In the genomic region with DNA sequence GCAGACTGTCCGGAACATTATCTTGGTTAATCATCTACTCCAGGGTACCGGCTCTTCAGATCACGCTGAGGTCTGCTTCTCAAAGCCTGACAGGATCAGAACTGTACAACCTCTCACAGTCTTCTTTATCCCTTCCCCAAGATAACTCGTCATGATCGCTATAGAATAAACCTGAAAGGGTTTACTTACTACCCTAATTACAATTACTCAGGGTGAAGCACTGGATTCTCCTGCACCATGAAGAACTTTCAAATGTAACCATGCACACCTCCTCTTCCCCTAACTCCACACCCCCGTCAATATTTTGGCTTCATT, we compare ENCODE assay signal across 16 cellular contexts. TPM values are rescaled to one million over a fixed set of nuclear protein-coding genes. Genes with fewer than 3 reads are reported as not detected.
DNase-seq lines count a peak whose midpoint lies in the region; ATAC-seq and TF ChIP-seq lines count a peak whose summit lies in the region.
"Had no signal": no experiment of that assay in that cellular context is flagged by ENCODE, and none has a peak within 500 bp of the region (broad histone marks: within the 10 kb centered on the region; RNA-seq: fewer than 3 reads in every experiment).

No MANE protein-coding gene starts in this region.

- no peaks in the 10 kb centered on the region for H3K36me3 Mint-ChIP-seq in natural killer cell
- H3K36me3 Mint-ChIP-seq: memory B cell had no signal

- peak overlapping the region; percentile 92 to 95 for H3K27ac Mint-ChIP-seq in natural killer cell
- H3K27ac Mint-ChIP-seq: activated T-helper 17 cell treated with anti-CD3 and anti-CD28 coated beads, Interleukin-2, amount 50 U/mL, for 72 hours; memory B cell had no signal

- no peak for DNase-seq in left ventricle myocardium inferior
- no peak for DNase-seq in Right ventricle myocardium superior
- DNase-seq in glomerular visceral epithelial cell (ENCODE audit: extremely low spot score) = peak; percentile 72
- DNase-seq in natural killer cell = no peak
- DNase-seq in vagina (ENCODE audit: extremely low spot score in 2 of 2) = no peak
- DNase-seq in stimulated activated CD8-positive, alpha-beta memory T cell treated with anti-CD3 and anti-CD28 coated beads, Interleukin-4, amount 100 ng/mL, for 48 hours = no peak
- DNase-seq in ascending aorta (ENCODE audit: low spot score in 2 of 2) = no peak
- DNase-seq: hippocampal formation, NCI-H1105 treated with DMSO at 0.1 percent for 48 hours, NCI-H446, OCI-M1, substantia nigra had no signal

- TF ChIP-seq POLR2A in vagina (IDR thresholded peaks at IDR 0.05) = no peak

- H3K4me3 ChIP-seq in left ventricle myocardium inferior (peak overlapping the region; percentile 19), vagina (no peak overlapping the region), ascending aorta (no peak overlapping the region)

- H3K4me1 ChIP-seq in left ventricle myocardium inferior (peaks cover 68% of the 10 kb centered on the region), vagina (peaks cover 73% of the 10 kb centered on the region), ascending aorta (peaks cover 2 to 7% of the 10 kb centered on the region in 2 donors)

- H3K36me3 ChIP-seq in left ventricle myocardium inferior (no peaks in the 10 kb centered on the region), vagina (peaks cover 0 to 4% of the 10 kb centered on the region in 2 donors), ascending aorta (no peaks in the 10 kb centered on the region)

- TF ChIP-seq CTCF in left ventricle myocardium inferior (IDR thresholded peaks at IDR 0.05; ENCODE audit: borderline replicate concordance) = no peak
- TF ChIP-seq CTCF in natural killer cell (IDR thresholded peaks at IDR 0.05) = no peak
- TF ChIP-seq CTCF in vagina (IDR thresholded peaks at IDR 0.05) = no peak
- no peak for TF ChIP-seq CTCF in ascending aorta (IDR thresholded peaks at IDR 0.05)

- no peak overlapping the region for H3K4me3 Mint-ChIP-seq in natural killer cell
- H3K4me3 Mint-ChIP-seq: activated T-helper 17 cell treated with anti-CD3 and anti-CD28 coated beads, Interleukin-2, amount 50 U/mL, for 72 hours; memory B cell had no signal

- no peaks in the 10 kb centered on the region for H3K9me3 ChIP-seq in left ventricle myocardium inferior (replicated peaks)
- no peaks in the 10 kb centered on the region for H3K9me3 ChIP-seq in vagina
- H3K9me3 ChIP-seq in ascending aorta = no peaks in the 10 kb centered on the region

- intact Hi-C loops in left ventricle myocardium inferior (cut with micrococcal nuclease) = no loop called here
- intact Hi-C loops in Right ventricle myocardium superior (cut with DNase I) = no loop called here
- intact Hi-C loops in natural killer cell (cut with micrococcal nuclease) = loop anchor here (5.0 kb wide), 1 partner anchor 34 kb away; no protein-coding TSS in a partner anchor
- intact Hi-C loops in vagina (cut with DNase I) = no loop called here
- intact Hi-C loops in ascending aorta (cut with DNase I) = no loop called here

- H3K27ac ChIP-seq in left ventricle myocardium inferior (replicated peaks) (peak overlapping the region; percentile 89), vagina (peak overlapping the region; percentile 41), ascending aorta (no peak overlapping the region)

- no peaks in the 10 kb centered on the region for H3K27me3 Mint-ChIP-seq in natural killer cell (ENCODE audit: low read depth in 2 of 2)
- H3K27me3 Mint-ChIP-seq: activated T-helper 17 cell treated with anti-CD3 and anti-CD28 coated beads, Interleukin-2, amount 50 U/mL, for 72 hours had no signal

- H3K9me3 Mint-ChIP-seq in natural killer cell = no peaks in the 10 kb centered on the region
- H3K9me3 Mint-ChIP-seq: activated T-helper 17 cell treated with anti-CD3 and anti-CD28 coated beads, Interleukin-2, amount 50 U/mL, for 72 hours had no signal

- H3K27me3 ChIP-seq in left ventricle myocardium inferior (ENCODE audit: low read depth) (no peaks in the 10 kb centered on the region), vagina (no peaks in the 10 kb centered on the region), ascending aorta (no peaks in the 10 kb centered on the region)

- ATAC-seq in Right ventricle myocardium superior (ENCODE audit: poor library complexity) (no peak), natural killer cell (no peak), HG02970 (IDR thresholded peaks at IDR 0.05; ENCODE audit: low FRiP score, unreplicated experiment) (no peak)
- ATAC-seq: activated T-helper 17 cell treated with anti-CD3 and anti-CD28 coated beads, Interleukin-2, amount 50 U/mL, for 72 hours; HCT116 had no signal

- peaks cover 88 to 92% of the 10 kb centered on the region in 2 donors for H3K4me1 Mint-ChIP-seq in natural killer cell
- H3K4me1 Mint-ChIP-seq: memory B cell had no signal

RNA-seq across cellular contexts. Expression of a gene that starts 58.0 kb away (rescaled TPM):
- total RNA-seq in left ventricle myocardium inferior (24.6 TPM), Right ventricle myocardium superior (37.9 TPM), natural killer cell (100 to 1,000 TPM; 225 to 274 (median 243) TPM), vagina (221 TPM), ascending aorta (127 TPM)

Comparison
In these comparisons a context has a peak if more than half of its experiments do, and no peak if none do; other contexts are left out.
1. H3K27ac ChIP-seq: peak in left ventricle myocardium inferior (single experiment) and vagina (single experiment); none in ascending aorta (0 of 2).